In the genomic region with DNA sequence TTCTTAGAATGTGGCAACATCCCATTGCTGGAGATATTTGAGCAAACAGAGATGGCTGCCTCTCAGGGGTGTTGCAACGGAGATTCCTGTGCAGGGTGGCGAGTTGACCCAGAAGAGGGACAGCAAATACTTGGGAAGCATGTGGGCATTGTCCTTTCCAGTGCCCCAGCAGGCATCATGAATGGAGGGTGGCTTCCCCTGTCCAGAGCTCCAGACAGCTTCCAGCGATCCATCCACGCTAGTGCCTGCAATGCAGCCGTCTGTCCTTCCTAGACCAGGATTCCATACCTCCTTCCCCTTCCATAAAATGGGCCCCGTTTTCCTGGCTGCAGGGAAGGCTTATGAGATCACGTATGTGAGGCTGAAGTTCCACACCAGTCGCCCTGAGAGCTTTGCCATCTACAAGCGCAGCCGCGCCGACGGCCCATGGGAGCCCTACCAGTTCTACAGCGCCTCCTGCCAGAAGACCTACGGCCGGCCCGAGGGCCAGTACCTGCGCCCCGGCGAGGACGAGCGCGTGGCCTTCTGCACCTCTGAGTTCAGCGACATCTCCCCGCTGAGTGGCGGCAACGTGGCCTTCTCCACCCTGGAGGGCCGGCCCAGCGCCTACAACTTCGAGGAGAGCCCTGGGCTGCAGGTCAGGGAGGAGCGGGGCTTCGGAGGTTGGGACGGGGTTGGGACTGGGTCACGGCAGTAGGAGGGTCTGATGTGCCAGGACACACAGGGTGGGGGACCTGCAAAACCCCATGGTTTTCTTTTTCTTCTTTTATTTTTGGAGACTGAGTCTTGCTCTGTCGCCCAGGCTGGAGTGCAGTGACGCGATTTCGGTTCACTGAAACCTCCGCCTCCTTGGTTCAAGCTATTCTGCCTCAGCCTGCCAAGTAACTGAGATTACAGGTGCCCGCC, we compare ENCODE assay signal across 24 cellular contexts.
"Had no signal": no experiment of that assay in that cellular context is flagged by ENCODE, and none has a peak within 500 bp of the region (broad histone marks: within the 10 kb centered on the region; RNA-seq: fewer than 3 reads in every experiment).

No MANE protein-coding gene starts in this region.

- DNase-seq: Karpas-422, KG1, MG63, NCI-H1092, NCI-H1105 treated with DMSO at 0.1 percent for 48 hours, NCI-H1436, NCI-H187, NCI-H2029, NCI-H2081 treated with DMSO at 0.1 percent for 48 hours, NCI-H2171, NCI-H226, NCI-H446, NCI-H510A, NCI-H524 treated with DMSO at 0.1 percent for 48 hours, NCI-H69, NCI-H774, PC-3, SK-N-SH, SW 1271, T-cell had no signal

- H3K27me3 ChIP-seq: MG63 had no signal

- H3K36me3 ChIP-seq: MG63 had no signal

- ATAC-seq: Panc1, PC-3, T-cell had no signal

- H3K27ac ChIP-seq: HL-60, RWPE1 had no signal

- H3K9ac ChIP-seq: SK-N-SH had no signal

- H3K4me2 ChIP-seq: SK-N-SH had no signal

- FAIRE-seq: HTR-8/SVneo had no signal

- H3K9me3 ChIP-seq: MG63, SK-N-SH had no signal

- H3K4me3 ChIP-seq: MG63 had no signal
